1 cellular context compared by ENCODE assay signal in genomic region chr20:59830107-59831023, GRCh38.
TF ChIP-seq lines count a peak whose summit lies in the region.

No MANE protein-coding gene starts in this region.

TF ChIP-seq in SK-N-SH, 30 proteins besides CTCF, POLR2A, EP300 and RAD21 (continued from another document):
- no peak for TF ChIP-seq REST (IDR thresholded peaks at IDR 0.05; ENCODE audit: low read depth, low read length)
- TF ChIP-seq FOXJ3 (CRISPR knock-in tag; IDR thresholded peaks at IDR 0.05) = no peak
- TF ChIP-seq GABPA (IDR thresholded peaks at IDR 0.05; ENCODE audit: low read depth) = no peak
- TF ChIP-seq ZBTB33 (IDR thresholded peaks at IDR 0.05; ENCODE audit: borderline replicate concordance, low read depth) = no peak
